12 cellular contexts compared by ENCODE assay signal in genomic region chr7:55306331-55306730, GRCh38.
"Had no signal": no experiment of that assay in that cellular context is flagged by ENCODE, and none has a peak within 500 bp of the region (broad histone marks: within the 10 kb centered on the region; RNA-seq: fewer than 3 reads in every experiment).

No MANE protein-coding gene starts in this region.

- H3K27ac ChIP-seq: gastroesophageal sphincter, left lung, parathyroid adenoma, tibial artery, vagina had no signal

- H3K9ac ChIP-seq: parathyroid adenoma had no signal

- ATAC-seq: activated naive CD4-positive, alpha-beta T cell treated with anti-CD3 and anti-CD28 coated beads, Interleukin-2, amount 50 U/mL, for 72 hours; gastroesophageal sphincter; left lung had no signal

- H3K9me3 ChIP-seq: gastroesophageal sphincter, left lung, tibial artery, vagina had no signal

- H3K4me1 ChIP-seq: parathyroid adenoma, tibial artery, vagina had no signal

- H3K79me2 ChIP-seq: parathyroid adenoma had no signal

- H3K36me3 ChIP-seq: gastroesophageal sphincter, left lung, tibial artery, vagina had no signal

- H3K4me3 ChIP-seq: gastroesophageal sphincter, left lung, skin epidermis, tibial artery, vagina had no signal

- DNase-seq: activated CD4-positive, CD25-positive, alpha-beta regulatory T cell; activated effector memory CD4-positive, alpha-beta T cell treated with anti-CD3 and anti-CD28 coated beads, Interleukin-2, amount 50 U/mL, for 16 hours; activated T-cell treated with anti-CD3 and anti-CD28 coated beads, Interleukin-2, amount 50 U/mL, for 24 hours; amniotic stem cell; left lung; retina; tibial artery had no signal

- H2AFZ ChIP-seq: parathyroid adenoma had no signal

- H3K27me3 ChIP-seq: left lung, tibial artery, vagina had no signal
